In the genomic region with DNA sequence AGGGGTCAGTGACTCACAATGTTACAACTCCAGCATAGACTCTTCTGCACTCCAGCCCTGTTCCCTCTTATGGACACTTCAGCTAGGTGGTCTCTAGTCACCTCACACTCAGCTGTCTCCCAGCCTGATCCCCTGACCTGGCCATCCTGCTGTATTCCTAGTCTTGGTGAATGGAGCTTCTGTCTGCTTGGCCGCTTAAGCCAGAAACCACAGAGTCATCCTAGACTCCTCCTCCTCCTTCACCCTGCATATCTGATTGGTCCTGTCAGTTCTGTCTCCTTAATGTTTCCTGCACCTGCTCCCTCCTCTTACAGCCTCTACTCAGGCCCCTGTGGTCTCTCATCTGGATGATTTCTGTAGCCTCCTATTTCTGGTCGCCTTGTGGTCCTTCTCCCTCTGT, we compare ENCODE assay signal across 15 cellular contexts. TPM values are rescaled to one million over a fixed set of nuclear protein-coding genes. Genes with fewer than 3 reads are reported as not detected.
DNase-seq lines count a peak whose midpoint lies in the region; ATAC-seq, FAIRE-seq and TF ChIP-seq lines count a peak whose summit lies in the region.
"Had no signal": no experiment of that assay in that cellular context is flagged by ENCODE, and none has a peak within 500 bp of the region (broad histone marks: within the 10 kb centered on the region; RNA-seq: fewer than 3 reads in every experiment).

No MANE protein-coding gene starts in this region.

- H3K36me3 Mint-ChIP-seq in CD8-positive, alpha-beta memory T cell = no peaks in the 10 kb centered on the region

- intact Hi-C loops in testis (cut with DNase I; ENCODE audit: low total_unique reads) = no loop called here

- CTCF ChIA-PET in SK-N-SH (lab: Yijun Ruan, JAX) = interaction anchor here (1.4 kb wide), 1 partner anchor 11 kb away, joined by 3 read pairs; no protein-coding TSS in a partner anchor
- CTCF ChIA-PET in CD8-positive, alpha-beta memory T cell (lab: Charles Lee) = no interaction called here

- peaks cover 69% of the 10 kb centered on the region for H4K20me1 ChIP-seq in SK-N-SH (ENCODE audit: insufficient read depth)

- no peak for TF ChIP-seq RAD21 in SK-N-SH (IDR thresholded peaks at IDR 0.05; ENCODE audit: low read length)

- peaks cover 0 to 5% of the 10 kb centered on the region in 2 experiments for H3K36me3 ChIP-seq in SK-N-SH (replicated peaks in 1 of 2; ENCODE audit: control insufficient read depth in 1 of 2, insufficient read depth in 2 of 2, low read length in 1 of 2)
- H3K36me3 ChIP-seq in testis (ENCODE audit: low read depth, missing control alignments) = no peaks in the 10 kb centered on the region
- H3K36me3 ChIP-seq in small intestine (ENCODE audit: control insufficient read depth in 2 of 2, insufficient read depth in 2 of 2, low read length in 2 of 2) = no peaks in the 10 kb centered on the region
- H3K36me3 ChIP-seq in CD8-positive, alpha-beta memory T cell (ENCODE audit: insufficient read depth, low read length) = no peaks in the 10 kb centered on the region
- H3K36me3 ChIP-seq: vagina had no signal

- WGBS in SK-N-SH (ENCODE audit: low lambda C conversion rate) = 100% methylated on average over 2 of the region's 2 CpGs
- WGBS in testis, 2 donors = 85 to 95% methylated on average over 2 of the region's 2 CpGs
- WGBS in small intestine, 3 donors = 76 to 87% (median 81%) methylated on average over 2 of the region's 2 CpGs

- H3K9me2 ChIP-seq in SK-N-SH = no peaks in the 10 kb centered on the region

- H3K4me2 ChIP-seq in SK-N-SH = no peak overlapping the region

- no peaks in the 10 kb centered on the region for H3K9me3 Mint-ChIP-seq in CD8-positive, alpha-beta memory T cell
- H3K9me3 Mint-ChIP-seq: H9 had no signal

- no peak for DNase-seq in SK-N-SH
- peak; percentile 89 for DNase-seq in NCI-H2029 treated with DMSO at 0.1 percent for 48 hours (lab: John Stamatoyannopoulos, UW)
- DNase-seq in epidermal melanocyte (ENCODE audit: insufficient read length, low spot score) = peak; percentile 64
- DNase-seq in testis = no peak
- DNase-seq in small intestine = no peak
- DNase-seq in CD8-positive, alpha-beta memory T cell = no peak
- DNase-seq in NCI-H2196 treated with DMSO at 0.1 percent for 48 hours (lab: John Stamatoyannopoulos, UW; ENCODE audit: unreplicated experiment) = no peak
- DNase-seq: H9; mesenchymal stem cell; NCI-H1930; PC-3; stimulated activated naive CD4-positive, alpha-beta T cell treated with Interleukin-2 at 50 U/mL for 16 hours had no signal

- no peaks in the 10 kb centered on the region for H3K4me1 Mint-ChIP-seq in CD8-positive, alpha-beta memory T cell

- POLR2A ChIA-PET in SK-N-SH (lab: Yijun Ruan, JAX) = no interaction called here
- POLR2A ChIA-PET in CD8-positive, alpha-beta memory T cell (lab: Charles Lee) = no interaction called here

- H3K27me3 Mint-ChIP-seq in CD8-positive, alpha-beta memory T cell = peaks cover 7 to 26% of the 10 kb centered on the region in 2 donors

- no peak overlapping the region for H3K27ac Mint-ChIP-seq in CD8-positive, alpha-beta memory T cell
- H3K27ac Mint-ChIP-seq: H9 had no signal

- peaks cover 20% of the 10 kb centered on the region for H3F3A ChIP-seq in SK-N-SH (replicated peaks; ENCODE audit: insufficient read depth)

- no peak overlapping the region for H3K9ac ChIP-seq in SK-N-SH

- H3K27ac ChIP-seq in SK-N-SH (ENCODE audit: low read depth in 2 of 2, low read length in 1 of 2) (no peak overlapping the region), testis (no peak overlapping the region), small intestine (ENCODE audit: low read depth in 1 of 2, low read length in 1 of 2) (no peak overlapping the region)
- H3K27ac ChIP-seq in CD8-positive, alpha-beta memory T cell (ENCODE audit: low read depth, low read length) = no peak overlapping the region
- H3K27ac ChIP-seq: vagina had no signal

- H3K4me3 ChIP-seq in SK-N-SH (ENCODE audit: low read depth in 2 of 2, low read length in 1 of 2) (no peak overlapping the region), testis (no peak overlapping the region), small intestine (ENCODE audit: low read depth in 1 of 2, low read length in 2 of 2) (no peak overlapping the region)
- H3K4me3 ChIP-seq in CD8-positive, alpha-beta memory T cell (ENCODE audit: low read length) = no peak overlapping the region
- H3K4me3 ChIP-seq: vagina had no signal

- no peak for TF ChIP-seq EP300 in SK-N-SH (IDR thresholded peaks at IDR 0.05; ENCODE audit: borderline replicate concordance in 1 of 2, low read depth in 1 of 2, low read length in 1 of 2)

- H3K9me3 ChIP-seq in SK-N-SH = no peaks in the 10 kb centered on the region
- H3K9me3 ChIP-seq in testis = no peaks in the 10 kb centered on the region
- no peaks in the 10 kb centered on the region for H3K9me3 ChIP-seq in small intestine (ENCODE audit: control insufficient read depth, low read depth)
- H3K9me3 ChIP-seq in CD8-positive, alpha-beta memory T cell (ENCODE audit: low read length) = no peaks in the 10 kb centered on the region
- H3K9me3 ChIP-seq: vagina had no signal

- no peak for TF ChIP-seq POLR2A in testis (IDR thresholded peaks at IDR 0.05)

- no peak overlapping the region for H3K4me3 Mint-ChIP-seq in CD8-positive, alpha-beta memory T cell
- H3K4me3 Mint-ChIP-seq: H9 had no signal

- no peak for TF ChIP-seq CTCF in SK-N-SH (IDR thresholded peaks at IDR 0.05)
- no peak for TF ChIP-seq CTCF in testis (IDR thresholded peaks at IDR 0.05)

- ATAC-seq in SK-N-SH treated with all-trans-retinoic acid at 6 μM for 48 hours = peak; percentile 48
- ATAC-seq: PC-3 had no signal

- H2AFZ ChIP-seq in SK-N-SH (ENCODE audit: low read depth) = no peak overlapping the region

- peaks cover 98% of the 10 kb centered on the region for H3K79me2 ChIP-seq in SK-N-SH (ENCODE audit: insufficient read depth)

- no peak for FAIRE-seq in small intestine (lab: Jason Lieb, UNC)

- H3K27me3 ChIP-seq in SK-N-SH (ENCODE audit: insufficient read depth) = no peaks in the 10 kb centered on the region
- no peaks in the 10 kb centered on the region for H3K27me3 ChIP-seq in testis
- no peaks in the 10 kb centered on the region for H3K27me3 ChIP-seq in small intestine (ENCODE audit: control insufficient read depth in 2 of 2, insufficient read depth in 2 of 2, low read length in 2 of 2)
- no peaks in the 10 kb centered on the region for H3K27me3 ChIP-seq in CD8-positive, alpha-beta memory T cell (ENCODE audit: insufficient read depth, low read length, poor library complexity, severe bottlenecking)
- H3K27me3 ChIP-seq: vagina had no signal

- H3K4me1 ChIP-seq in SK-N-SH (ENCODE audit: control insufficient read depth in 1 of 2, insufficient read depth in 2 of 2, low read depth in 1 of 2, low read length in 1 of 2) = no peaks in the 10 kb centered on the region; a peak in 1 of 4 replicates
- H3K4me1 ChIP-seq in testis = no peaks in the 10 kb centered on the region
- no peaks in the 10 kb centered on the region for H3K4me1 ChIP-seq in small intestine (ENCODE audit: control insufficient read depth in 2 of 2, insufficient read depth in 1 of 2, low read depth in 1 of 2, low read length in 1 of 2)
- H3K4me1 ChIP-seq in CD8-positive, alpha-beta memory T cell (ENCODE audit: insufficient read depth, low read length) = no peaks in the 10 kb centered on the region
- H3K4me1 ChIP-seq: vagina had no signal

TF ChIP-seq in SK-N-SH treated with all-trans-retinoic acid at 6 μM for 48 hours, 23 proteins besides CTCF, POLR2A, EP300 and RAD21 (continues in another document):
- TF ChIP-seq SNAI2 (CRISPR knock-in tag; IDR thresholded peaks at IDR 0.05) = no peak
- no peak for TF ChIP-seq ZFP30 (CRISPR knock-in tag; IDR thresholded peaks at IDR 0.05)
- TF ChIP-seq TOX (CRISPR knock-in tag; IDR thresholded peaks at IDR 0.05; ENCODE audit: borderline replicate concordance) = no peak
- TF ChIP-seq GLIS3 (CRISPR knock-in tag; IDR thresholded peaks at IDR 0.05) = no peak
- TF ChIP-seq, protein P1, sequence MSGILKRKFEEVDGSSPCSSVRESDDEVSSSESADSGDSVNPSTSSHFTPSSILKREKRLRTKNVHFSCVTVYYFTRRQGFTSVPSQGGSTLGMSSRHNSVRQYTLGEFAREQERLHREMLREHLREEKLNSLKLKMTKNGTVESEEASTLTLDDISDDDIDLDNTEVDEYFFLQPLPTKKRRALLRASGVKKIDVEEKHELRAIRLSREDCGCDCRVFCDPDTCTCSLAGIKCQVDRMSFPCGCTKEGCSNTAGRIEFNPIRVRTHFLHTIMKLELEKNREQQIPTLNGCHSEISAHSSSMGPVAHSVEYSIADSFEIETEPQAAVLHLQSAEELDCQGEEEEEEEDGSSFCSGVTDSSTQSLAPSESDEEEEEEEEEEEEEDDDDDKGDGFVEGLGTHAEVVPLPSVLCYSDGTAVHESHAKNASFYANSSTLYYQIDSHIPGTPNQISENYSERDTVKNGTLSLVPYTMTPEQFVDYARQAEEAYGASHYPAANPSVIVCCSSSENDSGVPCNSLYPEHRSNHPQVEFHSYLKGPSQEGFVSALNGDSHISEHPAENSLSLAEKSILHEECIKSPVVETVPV (CRISPR knock-in tag; IDR thresholded peaks at IDR 0.05) = no peak
- no peak for TF ChIP-seq CSDC2 (CRISPR knock-in tag; IDR thresholded peaks at IDR 0.05)

TF ChIP-seq in SK-N-SH, 30 proteins besides CTCF, POLR2A, EP300 and RAD21 (continues in another document):
- TF ChIP-seq GABPA (IDR thresholded peaks at IDR 0.05; ENCODE audit: low read depth) = no peak
- TF ChIP-seq, protein P2, sequence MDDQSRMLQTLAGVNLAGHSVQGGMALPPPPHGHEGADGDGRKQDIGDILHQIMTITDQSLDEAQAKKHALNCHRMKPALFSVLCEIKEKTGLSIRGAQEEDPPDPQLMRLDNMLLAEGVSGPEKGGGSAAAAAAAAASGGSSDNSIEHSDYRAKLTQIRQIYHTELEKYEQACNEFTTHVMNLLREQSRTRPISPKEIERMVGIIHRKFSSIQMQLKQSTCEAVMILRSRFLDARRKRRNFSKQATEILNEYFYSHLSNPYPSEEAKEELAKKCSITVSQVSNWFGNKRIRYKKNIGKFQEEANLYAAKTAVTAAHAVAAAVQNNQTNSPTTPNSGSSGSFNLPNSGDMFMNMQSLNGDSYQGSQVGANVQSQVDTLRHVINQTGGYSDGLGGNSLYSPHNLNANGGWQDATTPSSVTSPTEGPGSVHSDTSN (IDR thresholded peaks at IDR 0.05) = no peak
- TF ChIP-seq TCF12 (IDR thresholded peaks at IDR 0.05) = no peak
- no peak for TF ChIP-seq FOXJ3 (CRISPR knock-in tag; IDR thresholded peaks at IDR 0.05)
- TF ChIP-seq TAF1 (IDR thresholded peaks at IDR 0.05; ENCODE audit: borderline replicate concordance, low read depth, low read length) = no peak

RNA-seq across cellular contexts. Expression of a gene that starts 26.2 kb away (rescaled TPM):
- polyA plus RNA-seq in SK-N-SH (2012; rRNA removed) (14.8 and 15.9 TPM in 2 replicates), testis (ENCODE audit: insufficient read depth, low read depth, low replicate concordance) (2.0 TPM), small intestine (under 1 TPM in 2 of 3 donors, not detected in 1; under 0.01 to 0.34 TPM)
- 11.4 and 15.1 TPM in 2 replicates for polyA plus RNA-seq in SK-N-SH (2012; cell fraction: cytosol; rRNA removed)
- polyA plus RNA-seq in SK-N-SH (2012; cell fraction: nucleus; rRNA removed) = 12.6 and 16.6 TPM in 2 replicates
- total RNA-seq in testis = 1 to 10 TPM; 6.5 to 8.9 TPM
- total RNA-seq in CD8-positive, alpha-beta memory T cell = not detected
- not detected for polyA plus RNA-seq in CD8-positive, alpha-beta memory T cell
- total RNA-seq: activated CD8-positive, alpha-beta memory T cell treated with anti-CD3 and anti-CD28 coated beads for 36 hours had no signal

Comparison
In these comparisons a context has a peak if more than half of its experiments do, and no peak if none do; other contexts are left out.
1. DNase-seq: peak in NCI-H2029 treated with DMSO at 0.1 percent for 48 hours (single experiment) and epidermal melanocyte (single experiment); none in SK-N-SH (single experiment), testis (single experiment), small intestine (single experiment), CD8-positive, alpha-beta memory T cell (0 of 5) and NCI-H2196 treated with DMSO at 0.1 percent for 48 hours (single experiment).